In the genomic region with DNA sequence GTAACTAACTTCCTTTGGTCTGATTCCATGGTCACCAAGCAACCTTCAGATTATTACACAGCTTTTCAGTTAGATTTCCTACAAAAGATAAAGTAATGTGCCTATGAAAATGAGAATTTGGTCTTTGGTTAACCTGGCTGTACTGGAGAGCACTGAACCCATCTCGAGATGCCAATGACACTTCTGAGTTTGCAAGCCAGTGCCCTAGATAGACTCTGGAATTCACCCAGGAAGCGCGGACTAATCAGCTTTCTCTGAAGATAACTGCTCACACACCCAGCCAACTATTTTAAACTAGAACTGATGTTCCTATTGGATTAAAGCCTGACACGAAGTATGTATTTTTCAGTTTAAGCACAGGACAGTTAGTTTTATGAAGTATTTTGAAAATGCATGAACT, we compare ENCODE assay signal across 13 cellular contexts. TPM values are rescaled to one million over a fixed set of nuclear protein-coding genes. Genes with fewer than 3 reads are reported as not detected.
A peak's percentile ranks its signal among the peaks of the same experiment; 100 is the strongest.
DNase-seq lines count a peak whose midpoint lies in the region; ATAC-seq and TF ChIP-seq lines count a peak whose summit lies in the region.
"Had no signal": no experiment of that assay in that cellular context is flagged by ENCODE, and none has a peak within 500 bp of the region (broad histone marks: within the 10 kb centered on the region; RNA-seq: fewer than 3 reads in every experiment).

No MANE protein-coding gene starts in this region.

- peaks cover 0 to 33% (median 2%) of the 10 kb centered on the region in 3 donors for H3K36me3 Mint-ChIP-seq in CD8-positive, alpha-beta memory T cell
- H3K36me3 Mint-ChIP-seq in brain (peaks cover 23% of the 10 kb centered on the region), naive B cell (no peaks in the 10 kb centered on the region), Calu3 (ENCODE audit: insufficient read depth, unreplicated experiment) (peaks cover 5% of the 10 kb centered on the region)

- no peak overlapping the region for H2AFZ ChIP-seq in Karpas-422 (ENCODE audit: low read length)

- H3K27ac ChIP-seq in CD8-positive, alpha-beta memory T cell (ENCODE audit: low read depth, low read length): no peak overlapping the region
- H3K27ac ChIP-seq in Karpas-422 (ENCODE audit: low read length): no peak overlapping the region

- no peaks in the 10 kb centered on the region for H3K9me3 Mint-ChIP-seq in CD8-positive, alpha-beta memory T cell
- no peaks in the 10 kb centered on the region for H3K9me3 Mint-ChIP-seq in brain
- H3K9me3 Mint-ChIP-seq in naive B cell: no peaks in the 10 kb centered on the region
- H3K9me3 Mint-ChIP-seq in Calu3 (ENCODE audit: low read depth, unreplicated experiment): no peaks in the 10 kb centered on the region

- no peaks in the 10 kb centered on the region for H3K9me3 ChIP-seq in CD8-positive, alpha-beta memory T cell (ENCODE audit: low read length)
- no peaks in the 10 kb centered on the region for H3K9me3 ChIP-seq in Karpas-422 (ENCODE audit: low read length)

- DNase-seq in CD8-positive, alpha-beta memory T cell: no peak
- DNase-seq in Karpas-422 (no peak), naive B cell (no peak), Calu3 (no peak)
- DNase-seq: anterior cingulate cortex, GF-D8, NCI-H1105 treated with DMSO at 0.1 percent for 48 hours had no signal

- peaks cover 8% of the 10 kb centered on the region for H3K27me3 ChIP-seq in CD8-positive, alpha-beta memory T cell (ENCODE audit: insufficient read depth, low read length, poor library complexity, severe bottlenecking)
- no peaks in the 10 kb centered on the region for H3K27me3 ChIP-seq in Karpas-422 (ENCODE audit: low read length)

- H3K4me2 ChIP-seq in Karpas-422 (ENCODE audit: low read depth, low read length, poor library complexity, severe bottlenecking): peak overlapping the region; percentile 94

- H3K79me2 ChIP-seq in Karpas-422 (ENCODE audit: low read length): peaks cover 19% of the 10 kb centered on the region

- CTCF ChIA-PET in CD8-positive, alpha-beta memory T cell (lab: Charles Lee): interaction anchor here (1.8 to 2.2 kb wide), 2 partner anchors 47 to 78 kb away, joined by 4 to 14 read pairs; no protein-coding TSS in a partner anchor
- CTCF ChIA-PET in Calu3 (lab: Charles Lee): interaction anchor here (0.8 kb wide), 1 partner anchor 416 kb away, joined by 3 read pairs; no protein-coding TSS in a partner anchor

- peaks cover 10% of the 10 kb centered on the region for H3K4me1 ChIP-seq in CD8-positive, alpha-beta memory T cell (ENCODE audit: insufficient read depth, low read length)
- peaks cover 18% of the 10 kb centered on the region for H3K4me1 ChIP-seq in Karpas-422 (ENCODE audit: low read length)

- H3K27me3 Mint-ChIP-seq in CD8-positive, alpha-beta memory T cell: peaks cover 0 to 19% of the 10 kb centered on the region in 2 donors
- H3K27me3 Mint-ChIP-seq in brain (no peaks in the 10 kb centered on the region), naive B cell (peaks cover 0 to 5% (median 0%) of the 10 kb centered on the region in 3 donors), Calu3 (ENCODE audit: unreplicated experiment) (no peaks in the 10 kb centered on the region)

- POLR2A ChIA-PET in CD8-positive, alpha-beta memory T cell (lab: Charles Lee): no interaction called here

- H3K9ac ChIP-seq in Karpas-422 (ENCODE audit: low read length): no peak overlapping the region

- TF ChIP-seq CTCF in brain (conservative IDR thresholded peaks at IDR 0.05) (no peak), Calu3 (IDR thresholded peaks at IDR 0.05; ENCODE audit: unreplicated experiment) (no peak)

- no peak overlapping the region for H3K4me3 ChIP-seq in CD8-positive, alpha-beta memory T cell (ENCODE audit: low read length)
- H3K4me3 ChIP-seq in Karpas-422 (ENCODE audit: low read length): peak overlapping the region; percentile 76

- peaks cover 8 to 13% (median 9%) of the 10 kb centered on the region in 3 donors for H3K4me1 Mint-ChIP-seq in CD8-positive, alpha-beta memory T cell
- peaks cover 11% of the 10 kb centered on the region for H3K4me1 Mint-ChIP-seq in brain
- H3K4me1 Mint-ChIP-seq in naive B cell: peaks cover 0 to 2% (median 0%) of the 10 kb centered on the region in 3 donors
- no peaks in the 10 kb centered on the region for H3K4me1 Mint-ChIP-seq in Calu3 (ENCODE audit: low read depth, unreplicated experiment)

- H4K20me1 ChIP-seq in Karpas-422 (ENCODE audit: insufficient read depth, low read depth, low read length): no peaks in the 10 kb centered on the region

- peak overlapping the region in 2 of 8 donors; percentile 33 to 35 for H3K27ac Mint-ChIP-seq in CD8-positive, alpha-beta memory T cell
- no peak overlapping the region for H3K27ac Mint-ChIP-seq in brain
- H3K27ac Mint-ChIP-seq in naive B cell: peak overlapping the region in 1 of 6 donors; percentile 67
- H3K27ac Mint-ChIP-seq in Calu3 (ENCODE audit: unreplicated experiment): no peak overlapping the region

- ATAC-seq in naive B cell (ENCODE audit: low read depth in 2 of 2) (no peak), HG03196 (IDR thresholded peaks at IDR 0.05; ENCODE audit: unreplicated experiment) (no peak), HG03175 (IDR thresholded peaks at IDR 0.05; ENCODE audit: unreplicated experiment) (no peak)
- ATAC-seq: Panc1 had no signal

- peaks cover 4% of the 10 kb centered on the region for H3K36me3 ChIP-seq in CD8-positive, alpha-beta memory T cell (ENCODE audit: insufficient read depth, low read length)
- peaks cover 20% of the 10 kb centered on the region for H3K36me3 ChIP-seq in Karpas-422 (ENCODE audit: insufficient read depth, low read length)

- H3K4me3 Mint-ChIP-seq in CD8-positive, alpha-beta memory T cell: peak overlapping the region in 5 of 7 donors; percentile 43 to 74 (median 60)
- H3K4me3 Mint-ChIP-seq in brain (peak overlapping the region; percentile 61 to 84 (median 75)), naive B cell (peak overlapping the region in 5 of 8 donors; percentile 2 to 82 (median 50)), Calu3 (ENCODE audit: low read depth, unreplicated experiment) (no peak overlapping the region)

- intact Hi-C loops in Calu3 (cut with micrococcal nuclease; ENCODE audit: unreplicated experiment): loop anchor here (2.0 kb wide), 1 partner anchor 287 kb away; no protein-coding TSS in a partner anchor

- BruUV-seq in Calu3 (replicated peaks; lab: Mats Ljungman, UMichigan): no TSS peak

- H3K9me2 ChIP-seq in Karpas-422 (replicated peaks; ENCODE audit: insufficient read depth, low read length): no peaks in the 10 kb centered on the region

RNA-seq across cellular contexts. Expression of a gene that starts 1.6 kb away (rescaled TPM):
- 10 to 100 TPM; 25.6 to 31.0 TPM for total RNA-seq in CD8-positive, alpha-beta memory T cell
- 11.8 TPM for polyA plus RNA-seq in CD8-positive, alpha-beta memory T cell
- total RNA-seq in Karpas-422 (2014; rRNA removed; shearing (Covaris generic); ENCODE audit: low replicate concordance): 81.6 and 110 TPM in 2 replicates
- 8.2 TPM for polyA plus RNA-seq in brain (ENCODE audit: insufficient read depth, low read depth, low replicate concordance)
- 10 to 100 TPM in 5 of 6 donors, 1 to 10 TPM in 1; 8.1 to 14.5 (median 11.5) TPM for polyA plus RNA-seq in naive B cell (ENCODE audit: low read depth in 6 of 6)
- total RNA-seq in Calu3 (2022): 21.0 and 25.6 TPM in 2 replicates

RNA-seq across cellular contexts. Expression of a gene that starts 1.7 kb away (rescaled TPM):
- 1 to 10 TPM; 7.2 to 8.7 TPM for total RNA-seq in CD8-positive, alpha-beta memory T cell
- 5.5 TPM for polyA plus RNA-seq in CD8-positive, alpha-beta memory T cell
- 8.2 and 9.2 TPM in 2 replicates for total RNA-seq in Karpas-422 (2014; rRNA removed; shearing (Covaris generic); ENCODE audit: low replicate concordance)
- polyA plus RNA-seq in brain (ENCODE audit: insufficient read depth, low read depth, low replicate concordance) (76.5 TPM), naive B cell (ENCODE audit: low read depth in 6 of 6) (1 to 10 TPM; 2.7 to 9.0 (median 4.7) TPM)
- total RNA-seq in Calu3 (2022): 13.0 TPM in 2 replicates

RNA-seq across cellular contexts. Expression of a gene that starts 31.8 kb away (rescaled TPM):
- not detected for total RNA-seq in CD8-positive, alpha-beta memory T cell
- 0.15 TPM for polyA plus RNA-seq in CD8-positive, alpha-beta memory T cell
- 0.25 TPM in 1 of 2 replicates, not detected in the other for total RNA-seq in Karpas-422 (2014; rRNA removed; shearing (Covaris generic); ENCODE audit: low replicate concordance)
- polyA plus RNA-seq in brain (ENCODE audit: insufficient read depth, low read depth, low replicate concordance) (not detected), naive B cell (ENCODE audit: low read depth in 6 of 6) (under 1 TPM in 2 of 6 donors, not detected in 4; 0.11 to 0.15 TPM)
- not detected in 2 replicates for total RNA-seq in Calu3 (2022)
- total RNA-seq: frontal cortex, smooth muscle cell had no signal
